9 cellular contexts compared by ENCODE assay signal in genomic region chr17:43778337-43779144, GRCh38. TPM values are rescaled to one million over a fixed set of nuclear protein-coding genes. Genes with fewer than 3 reads are reported as not detected.
DNase-seq lines count a peak whose midpoint lies in the region; ATAC-seq, FAIRE-seq and TF ChIP-seq lines count a peak whose summit lies in the region.
"Had no signal": no experiment of that assay in that cellular context is flagged by ENCODE, and none has a peak within 500 bp of the region (broad histone marks: within the 10 kb centered on the region; RNA-seq: fewer than 3 reads in every experiment).

TSS of gene DUSP3 (minus strand) at chr17:43778977. CDS start at chr17:43778924, 53 bp downstream.

- H3K4me3 ChIP-seq in choroid plexus epithelial cell (ENCODE audit: low read depth, low read length): peak within 1 kb of the TSS; percentile 93
- H3K4me3 ChIP-seq in kidney (ENCODE audit: low read length in 2 of 2): peak within 1 kb of the TSS; percentile 71 to 78

- H3K36me3 Mint-ChIP-seq in activated CD4-positive, alpha-beta T cell treated with anti-CD3 and anti-CD28 coated beads for 36 hours (ENCODE audit: low read depth): peaks cover 11% of the 10 kb centered on the region

- H3K27me3 Mint-ChIP-seq in activated CD4-positive, alpha-beta T cell treated with anti-CD3 and anti-CD28 coated beads for 36 hours: peaks cover 19% of the 10 kb centered on the region

- no peaks in the 10 kb centered on the region for H3K9me3 Mint-ChIP-seq in activated CD4-positive, alpha-beta T cell treated with anti-CD3 and anti-CD28 coated beads for 36 hours (ENCODE audit: low read depth)

- CTCF ChIA-PET in activated CD4-positive, alpha-beta T cell treated with anti-CD3 and anti-CD28 coated beads for 36 hours (lab: Charles Lee): interaction anchor here (0.6 to 0.8 kb wide), 2 partner anchors 11 to 67 kb away, joined by 3 to 7 read pairs; no protein-coding TSS in a partner anchor

- intact Hi-C loops in activated CD4-positive, alpha-beta T cell treated with anti-CD3 and anti-CD28 coated beads for 36 hours (cut with DNase I, micrococcal nuclease): loop anchor here in 1 of 2 experiments (1.0 to 5.0 kb wide), 11 partner anchors 54 to 1274 kb away; partner anchors contain the start of genes DCAKD, ETV4, G6PC3 and GPATCH8
- intact Hi-C loops in kidney (cut with DNase I): no loop called here

- POLR2A ChIA-PET in activated CD4-positive, alpha-beta T cell treated with anti-CD3 and anti-CD28 coated beads for 36 hours (lab: Charles Lee): interaction anchor here (0.6 kb wide), 1 partner anchor 27 kb away, joined by 4 read pairs; no protein-coding TSS in a partner anchor

- H3K4me1 Mint-ChIP-seq in activated CD4-positive, alpha-beta T cell treated with anti-CD3 and anti-CD28 coated beads for 36 hours: peaks cover 7% of the 10 kb centered on the region

- H3K4me1 ChIP-seq in kidney (ENCODE audit: control insufficient read depth in 1 of 2, insufficient read depth in 1 of 2, low read depth in 1 of 2, low read length in 2 of 2): peaks cover 13 to 21% of the 10 kb centered on the region in 2 donors

- H3K36me3 ChIP-seq in kidney (ENCODE audit: control insufficient read depth in 1 of 2, insufficient read depth in 2 of 2, low read length in 2 of 2): peaks cover 23 to 27% of the 10 kb centered on the region in 2 donors

- no peaks in the 10 kb centered on the region for H3K9me3 ChIP-seq in kidney (ENCODE audit: control insufficient read depth in 1 of 2, low read length in 2 of 2)

- peak; percentile 68 for ATAC-seq in HG03039 (IDR thresholded peaks at IDR 0.05; ENCODE audit: unreplicated experiment)
- ATAC-seq in activated CD4-positive, alpha-beta T cell treated with anti-CD3 and anti-CD28 coated beads for 36 hours: peak; percentile 98

- FAIRE-seq in kidney (lab: Jason Lieb, UNC): no peak
- FAIRE-seq: A204.1 had no signal

- H3K27ac Mint-ChIP-seq in activated CD4-positive, alpha-beta T cell treated with anti-CD3 and anti-CD28 coated beads for 36 hours: peak within 1 kb of the TSS; percentile 70

- no peak for TF ChIP-seq CTCF in choroid plexus epithelial cell (conservative IDR thresholded peaks at IDR 0.05; ENCODE audit: low read depth, low read length)
- TF ChIP-seq CTCF in kidney (IDR thresholded peaks at IDR 0.05; ENCODE audit: borderline replicate concordance, extremely low read depth, insufficient read depth): no peak

- DNase-seq in NCI-H1417 (lab: John Stamatoyannopoulos, UW) (peak; percentile 70 to 86 (median 83)), NCI-H1417 treated with DMSO at 0.1 percent for 48 hours (lab: John Stamatoyannopoulos, UW) (no peak), NCI-H2227 (lab: John Stamatoyannopoulos, UW; ENCODE audit: unreplicated experiment) (peak; percentile 95), choroid plexus epithelial cell (ENCODE audit: low read depth) (peak; percentile 96), kidney (peak; percentile 99)
- DNase-seq in activated CD4-positive, alpha-beta T cell treated with anti-CD3 and anti-CD28 coated beads for 36 hours: peak; percentile 85
- DNase-seq in stimulated activated CD4-positive, alpha-beta T cell treated with anti-CD3 and anti-CD28 coated beads, Interleukin-12 subunit alpha, Interleukin-12 subunit beta, amount 100 ng/mL, for 4 hours: peak; percentile 69

- peak within 1 kb of the TSS; percentile 78 for H3K4me3 Mint-ChIP-seq in activated CD4-positive, alpha-beta T cell treated with anti-CD3 and anti-CD28 coated beads for 36 hours

- H3K9ac ChIP-seq in kidney (ENCODE audit: low read length in 2 of 2): peak within 1 kb of the TSS; percentile 85 to 95

- peak within 1 kb of the TSS; percentile 100 for H3K27ac ChIP-seq in kidney (ENCODE audit: low read depth in 2 of 2, low read length in 2 of 2)

RNA-seq across cellular contexts. Expression of gene DUSP3, which starts in this region (rescaled TPM):
- total RNA-seq in activated CD4-positive, alpha-beta T cell treated with anti-CD3 and anti-CD28 coated beads for 36 hours: 10 to 100 TPM; 23.4 to 24.8 TPM
- total RNA-seq in kidney: 102 TPM
- 126 TPM for polyA plus RNA-seq in kidney (ENCODE audit: insufficient read depth, low read depth, low replicate concordance)
